8 cellular contexts compared by ENCODE assay signal in genomic region chr20:53593466-53594007, GRCh38. TPM values are rescaled to one million over a fixed set of nuclear protein-coding genes. Genes with fewer than 3 reads are reported as not detected.
DNase-seq lines count a peak whose midpoint lies in the region; ATAC-seq, FAIRE-seq and TF ChIP-seq lines count a peak whose summit lies in the region.
"Not testable (repeated sequence)": the region's sequence is repeated elsewhere in the genome, so short reads cannot be mapped to it uniquely, and the experiment has no call there.

ZNF217 (minus strand) TSS chr20:53593839; CDS start chr20:53582826, 11,013 bp downstream.

- peaks cover 35% of the 10 kb centered on the region for H3K4me1 Mint-ChIP-seq in astrocyte (ENCODE audit: low read depth, unreplicated experiment)

- not testable (repeated sequence) for H3K9me3 Mint-ChIP-seq in astrocyte (ENCODE audit: unreplicated experiment)

- peak within 1 kb of the TSS; percentile 92 for H3K4me3 ChIP-seq in GM12864 (ENCODE audit: low read depth, low read length)
- H3K4me3 ChIP-seq in astrocyte (ENCODE audit: insufficient read depth, low read depth, low read length), result peak within 1 kb of the TSS; percentile 76
- H3K4me3 ChIP-seq in heart right ventricle, result peak within 1 kb of the TSS; percentile 76 to 98 (median 94)
- H3K4me3 ChIP-seq in thoracic aorta, result peak within 1 kb of the TSS; percentile 99

- DNase-seq in GM12864 (ENCODE audit: low read depth); astrocyte (ENCODE audit: low read depth); omental fat pad (ENCODE audit: low spot score); thoracic aorta (ENCODE audit: low spot score): not testable (repeated sequence)
- DNase-seq in NCI-H146 (lab: John Stamatoyannopoulos, UW) (peak; percentile 17), heart right ventricle (peak; percentile 78 to 81)

- H3K4me3 Mint-ChIP-seq in astrocyte (ENCODE audit: unreplicated experiment), result peak within 1 kb of the TSS; percentile 87

- peak within 1 kb of the TSS; percentile 99 for H3K9ac ChIP-seq in astrocyte (ENCODE audit: low read length)

- H3K27ac Mint-ChIP-seq in astrocyte (ENCODE audit: unreplicated experiment), result peak within 1 kb of the TSS; percentile 91

- H3K27me3 ChIP-seq in astrocyte (ENCODE audit: insufficient read depth, low read length); heart right ventricle; thoracic aorta (replicated peaks; ENCODE audit: insufficient read depth): not testable (repeated sequence)

- H3K27ac ChIP-seq in VCaP, result peak within 1 kb of the TSS; percentile 97
- H3K27ac ChIP-seq in astrocyte (ENCODE audit: low read depth, low read length), result peak within 1 kb of the TSS; percentile 97
- H3K27ac ChIP-seq in heart right ventricle, result peak within 1 kb of the TSS; percentile 97 to 100 (median 99)
- H3K27ac ChIP-seq in thoracic aorta, result peak within 1 kb of the TSS; percentile 89 to 98

- H4K20me1 ChIP-seq in astrocyte (ENCODE audit: insufficient read depth, low read length), result not testable (repeated sequence)

- H3K27me3 Mint-ChIP-seq in astrocyte (ENCODE audit: low read depth, unreplicated experiment), result not testable (repeated sequence)

- FAIRE-seq in astrocyte (lab: Jason Lieb, UNC), result not testable (repeated sequence)

- H3K79me2 ChIP-seq in astrocyte (ENCODE audit: insufficient read depth, low read length), result peaks cover 46% of the 10 kb centered on the region

- intact Hi-C loops in heart right ventricle (cut with DNase I), result loop anchor here in 2 of 10 donors (2.0 to 5.0 kb wide), 2 partner anchors 59 to 324 kb away; no protein-coding TSS in a partner anchor

- not testable (repeated sequence) for TF ChIP-seq CTCF in GM12864 (IDR thresholded peaks at IDR 0.05; ENCODE audit: low read depth, low read length, missing control alignments); VCaP (conservative IDR thresholded peaks at IDR 0.05); astrocyte (IDR thresholded peaks at IDR 0.05; ENCODE audit: insufficient read depth, low read depth, low read length); heart right ventricle (IDR thresholded peaks at IDR 0.05); omental fat pad (IDR thresholded peaks at IDR 0.05); thoracic aorta (IDR thresholded peaks at IDR 0.05)

- not testable (repeated sequence) for H3K9me3 ChIP-seq in astrocyte (ENCODE audit: insufficient read depth, low read depth, low read length); heart right ventricle; thoracic aorta

- H3K4me1 ChIP-seq in astrocyte (ENCODE audit: insufficient read depth, low read length) (peaks cover 22% of the 10 kb centered on the region), heart right ventricle (peaks cover 2 to 65% (median 39%) of the 10 kb centered on the region in 9 donors), thoracic aorta (ENCODE audit: control insufficient read depth in 1 of 2, low read depth in 2 of 2) (peaks cover 3 to 18% of the 10 kb centered on the region in 2 donors)

- not testable (repeated sequence) for H3K36me3 Mint-ChIP-seq in astrocyte (ENCODE audit: low read depth, unreplicated experiment)

- WGBS in heart right ventricle, 2 donors, result 1% methylated on average over 46 to 61 of the region's 66 CpGs

- ATAC-seq in HG02678 (IDR thresholded peaks at IDR 0.05; ENCODE audit: unreplicated experiment) (peak; percentile 17), heart right ventricle (peak; percentile 36 to 74 (median 53)), omental fat pad (ENCODE audit: low FRiP score) (peak; percentile 25), thoracic aorta (ENCODE audit: insufficient number of reproducible peaks, low FRiP score, low read depth) (peak; percentile 32)

- H2AFZ ChIP-seq in astrocyte (ENCODE audit: low read depth, low read length), result peak within 1 kb of the TSS; percentile 13

- H3K4me2 ChIP-seq in astrocyte (ENCODE audit: low read length), result peak within 1 kb of the TSS; percentile 93

- H3K36me3 ChIP-seq in astrocyte (ENCODE audit: insufficient read depth, low read length); heart right ventricle; thoracic aorta: not testable (repeated sequence)

RNA-seq across cellular contexts. Expression of gene ZNF217, which starts in this region (rescaled TPM):
- total RNA-seq in astrocyte (54.6 and 57.9 TPM in 2 replicates), heart right ventricle (10 to 100 TPM in 3 of 10 donors, 1 to 10 TPM in 7; 7.2 to 18.4 (median 8.5) TPM), omental fat pad (10 to 100 TPM; 24.9 to 48.8 (median 36.8) TPM), thoracic aorta (10 to 100 TPM; 12.5 to 21.4 TPM)
- polyA plus RNA-seq in heart right ventricle, result 1 to 10 TPM; 3.3 to 5.3 TPM
